In the genomic region with DNA sequence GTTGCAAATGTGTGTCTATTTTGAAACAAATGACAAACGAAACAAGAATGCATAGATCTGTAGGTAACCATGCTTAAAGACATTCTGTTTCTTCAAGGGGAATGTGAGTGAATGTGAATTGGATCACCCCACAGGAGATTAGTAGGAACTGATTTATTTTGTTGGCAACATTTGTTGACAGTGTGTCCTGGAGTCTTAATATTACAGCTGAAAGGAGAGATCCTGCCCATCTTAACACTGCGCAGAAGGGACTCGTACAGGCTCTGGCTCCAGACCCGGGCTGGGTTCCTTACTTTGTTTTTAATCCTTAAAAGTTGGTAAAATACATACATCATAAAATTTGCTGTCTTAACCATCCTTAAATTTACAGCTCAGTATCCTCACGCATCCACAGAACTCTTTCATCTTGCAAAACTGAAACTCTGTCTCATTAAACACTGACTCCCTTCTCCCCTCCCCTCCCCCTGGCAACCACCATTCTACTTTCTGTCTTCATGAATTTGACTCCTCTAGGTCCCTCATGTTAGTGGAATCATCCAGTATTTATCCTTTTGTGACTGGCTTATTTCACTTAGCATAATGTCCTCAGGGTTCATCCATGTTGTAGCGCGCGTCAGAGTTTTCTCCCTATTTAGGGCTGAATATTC, we compare ENCODE assay signal across 10 cellular contexts.
DNase-seq lines count a peak whose midpoint lies in the region; ATAC-seq and TF ChIP-seq lines count a peak whose summit lies in the region.
"Had no signal": no experiment of that assay in that cellular context is flagged by ENCODE, and none has a peak within 500 bp of the region (broad histone marks: within the 10 kb centered on the region; RNA-seq: fewer than 3 reads in every experiment).

No MANE protein-coding gene starts in this region.

- H3K27ac ChIP-seq in smooth muscle cell (ENCODE audit: low read depth) = peak overlapping the region; percentile 74
- H3K27ac ChIP-seq: hepatocyte had no signal

- H3K9me3 Mint-ChIP-seq in activated naive CD4-positive, alpha-beta T cell treated with anti-CD3 and anti-CD28 coated beads for 36 hours = no peaks in the 10 kb centered on the region

- no peaks in the 10 kb centered on the region for H3K9me3 ChIP-seq in smooth muscle cell (replicated peaks; ENCODE audit: low read depth)

- H3K27ac Mint-ChIP-seq in activated naive CD4-positive, alpha-beta T cell treated with anti-CD3 and anti-CD28 coated beads for 36 hours = no peak overlapping the region

- H3F3A ChIP-seq in smooth muscle cell (ENCODE audit: low read depth) = no peaks in the 10 kb centered on the region

- peak; percentile 38 for DNase-seq in activated naive CD4-positive, alpha-beta T cell treated with anti-CD3 and anti-CD28 coated beads for 36 hours
- DNase-seq in activated naive CD4-positive, alpha-beta T cell (lab: John Stamatoyannopoulos, UW) = no peak
- DNase-seq in RPMI7951 (ENCODE audit: low read depth) = peak; percentile 13
- peak; percentile 34 for DNase-seq in fibroblast of gingiva (ENCODE audit: low read depth)
- DNase-seq in smooth muscle cell (lab: John Stamatoyannopoulos, UW; ENCODE audit: unreplicated experiment) = no peak
- DNase-seq in T-helper 2 cell = no peak
- no peak for DNase-seq in SKM-1 (lab: John Stamatoyannopoulos, UW; ENCODE audit: unreplicated experiment)
- DNase-seq: T-helper 1 cell had no signal

- TF ChIP-seq CTCF in smooth muscle cell (IDR thresholded peaks at IDR 0.05; ENCODE audit: borderline replicate concordance, insufficient read depth, poor library complexity, severe bottlenecking) = no peak

- H3K4me1 ChIP-seq in smooth muscle cell (ENCODE audit: low read depth) = peaks cover 4% of the 10 kb centered on the region

- CTCF ChIA-PET in activated naive CD4-positive, alpha-beta T cell treated with anti-CD3 and anti-CD28 coated beads for 36 hours (lab: Charles Lee) = interaction anchor here (0.6 kb wide), 1 partner anchor 66 kb away, joined by 3 read pairs; no protein-coding TSS in a partner anchor

- intact Hi-C loops in activated naive CD4-positive, alpha-beta T cell treated with anti-CD3 and anti-CD28 coated beads for 36 hours (cut with micrococcal nuclease) = no loop called here

- peaks cover 75% of the 10 kb centered on the region for H3K79me2 ChIP-seq in smooth muscle cell (ENCODE audit: low read depth)

- H3K9ac ChIP-seq in smooth muscle cell (ENCODE audit: low read depth) = no peak overlapping the region

- no peak overlapping the region for H3K4me3 ChIP-seq in smooth muscle cell
- H3K4me3 ChIP-seq: hepatocyte had no signal

- 90% methylated on average over 8 of the region's 8 CpGs for WGBS in smooth muscle cell (ENCODE audit: low lambda C conversion rate)

- no peak overlapping the region for H2AFZ ChIP-seq in smooth muscle cell (ENCODE audit: low read depth)
- H2AFZ ChIP-seq: hepatocyte had no signal

- no peak for ATAC-seq in GM21576 (IDR thresholded peaks at IDR 0.05; ENCODE audit: unreplicated experiment)

- peaks cover 16% of the 10 kb centered on the region for H3K36me3 Mint-ChIP-seq in activated naive CD4-positive, alpha-beta T cell treated with anti-CD3 and anti-CD28 coated beads for 36 hours (ENCODE audit: low read depth)

- no peaks in the 10 kb centered on the region for H3K27me3 ChIP-seq in smooth muscle cell (ENCODE audit: low read depth)
- H3K27me3 ChIP-seq: hepatocyte had no signal

- H3K4me2 ChIP-seq in smooth muscle cell = peak overlapping the region; percentile 56
- H3K4me2 ChIP-seq: hepatocyte had no signal

- H3K4me3 Mint-ChIP-seq in activated naive CD4-positive, alpha-beta T cell treated with anti-CD3 and anti-CD28 coated beads for 36 hours = no peak overlapping the region

- no peaks in the 10 kb centered on the region for H3K36me3 ChIP-seq in smooth muscle cell (ENCODE audit: low read depth)

- peaks cover 60% of the 10 kb centered on the region for H3K4me1 Mint-ChIP-seq in activated naive CD4-positive, alpha-beta T cell treated with anti-CD3 and anti-CD28 coated beads for 36 hours (ENCODE audit: low read depth)

- peaks cover 98% of the 10 kb centered on the region for H4K20me1 ChIP-seq in smooth muscle cell (ENCODE audit: low read depth)

- H3K27me3 Mint-ChIP-seq in activated naive CD4-positive, alpha-beta T cell treated with anti-CD3 and anti-CD28 coated beads for 36 hours (ENCODE audit: low read depth) = no peaks in the 10 kb centered on the region

Comparison
In these comparisons a context has a peak if more than half of its experiments do, and no peak if none do; other contexts are left out.
1. DNase-seq: peak in activated naive CD4-positive, alpha-beta T cell treated with anti-CD3 and anti-CD28 coated beads for 36 hours (single experiment), RPMI7951 (single experiment) and fibroblast of gingiva (single experiment); none in activated naive CD4-positive, alpha-beta T cell (0 of 4), smooth muscle cell (single experiment), T-helper 2 cell (0 of 5) and SKM-1 (single experiment).